In genomic region chr12:10613334-10614055, GRCh38 we compare ENCODE assay signal across 8 cellular contexts. TPM values are rescaled to one million over a fixed set of nuclear protein-coding genes. Genes with fewer than 3 reads are reported as not detected.
DNase-seq lines count a peak whose midpoint lies in the region; ATAC-seq, FAIRE-seq and TF ChIP-seq lines count a peak whose summit lies in the region.

Gene MAGOHB (minus strand): TSS chr12:10613609. CDS start chr12:10613532, 77 bp downstream.

- H3K9me3 Mint-ChIP-seq in natural killer cell: no peaks in the 10 kb centered on the region

- intact Hi-C loops in natural killer cell (cut with micrococcal nuclease): loop anchor here (10.0 kb wide), 1 partner anchor 561 kb away; the partner anchor contains the start of gene SMIM10L1

- H3K36me3 Mint-ChIP-seq in natural killer cell: peaks cover 7% of the 10 kb centered on the region

- peaks cover 38% of the 10 kb centered on the region for H3K79me2 ChIP-seq in Loucy (ENCODE audit: insufficient read depth, low read length)

- peak within 1 kb of the TSS; percentile 96 for H3K4me3 ChIP-seq in Loucy (ENCODE audit: low read length, poor library complexity, severe bottlenecking)

- TF ChIP-seq POLR2A in H54 (IDR thresholded peaks at IDR 0.05; ENCODE audit: low read depth, low read length): peak; percentile 70
- peak; percentile 81 for TF ChIP-seq POLR2A in Raji (IDR thresholded peaks at IDR 0.05; ENCODE audit: insufficient read depth, low read depth, low read length)

- no peaks in the 10 kb centered on the region for H3K9me3 ChIP-seq in Loucy (ENCODE audit: insufficient read depth, low read depth, low read length)

- peak within 1 kb of the TSS; percentile 96 for H3K9ac ChIP-seq in Loucy (ENCODE audit: low read depth, low read length, poor library complexity, severe bottlenecking)

- H4K20me1 ChIP-seq in Loucy (ENCODE audit: insufficient read depth, low read length, poor library complexity, severe bottlenecking): no peaks in the 10 kb centered on the region

- H2AFZ ChIP-seq in Loucy (ENCODE audit: low read length): peak within 1 kb of the TSS; percentile 88

- H3K4me3 Mint-ChIP-seq in natural killer cell: peak within 1 kb of the TSS; percentile 100

- H3K36me3 ChIP-seq in Loucy (ENCODE audit: insufficient read depth, low read length): 0 out of 2 replicates have a peak, but pooled peaks cover 6% of the 10 kb centered on the region

- peaks cover 5 to 6% of the 10 kb centered on the region in 2 donors for H3K27me3 Mint-ChIP-seq in natural killer cell (ENCODE audit: low read depth in 2 of 2)

- TF ChIP-seq CTCF in Loucy (conservative IDR thresholded peaks at IDR 0.05; ENCODE audit: low read length): no peak
- TF ChIP-seq CTCF in natural killer cell (IDR thresholded peaks at IDR 0.05): no peak

- H3K27ac Mint-ChIP-seq in natural killer cell: peak within 1 kb of the TSS; percentile 100

- peak; percentile 94 to 97 (median 96) for ATAC-seq in natural killer cell

- peaks cover 22 to 24% of the 10 kb centered on the region in 2 donors for H3K4me1 Mint-ChIP-seq in natural killer cell

- peak within 1 kb of the TSS; percentile 96 for H3K4me2 ChIP-seq in Loucy (ENCODE audit: low read depth, low read length, poor library complexity, severe bottlenecking)

- DNase-seq in EL: peak; percentile 96
- peak; percentile 67 for DNase-seq in H54 (ENCODE audit: insufficient read length, low spot score)
- peak; percentile 98 for DNase-seq in activated T-helper 9 cell treated with anti-CD3 and anti-CD28 coated beads, Interleukin-2, amount 50 U/mL, for 16 hours (ENCODE audit: low read depth)
- DNase-seq in fibroblast of peridontal ligament (ENCODE audit: extremely low read depth): peak; percentile 97
- peak; percentile 99 for DNase-seq in natural killer cell
- peak; percentile 96 for DNase-seq in stimulated activated naive CD4-positive, alpha-beta T cell treated with Interleukin-2 at 50 U/mL for 16 hours (lab: John Stamatoyannopoulos, UW)

- H3K4me1 ChIP-seq in Loucy (ENCODE audit: insufficient read depth, low read length, poor library complexity, severe bottlenecking): peaks cover 10% of the 10 kb centered on the region

- no peaks in the 10 kb centered on the region for H3K27me3 ChIP-seq in Loucy (ENCODE audit: insufficient read depth, low read length, poor library complexity, severe bottlenecking)

- no peaks in the 10 kb centered on the region for H3K9me2 ChIP-seq in Loucy (replicated peaks; ENCODE audit: low read depth, low read length)

- FAIRE-seq in H54 (lab: Jason Lieb, UNC): peak; percentile 96

- no peaks in the 10 kb centered on the region for H3F3A ChIP-seq in Loucy (ENCODE audit: low read depth)

RNA-seq across cellular contexts. Expression of gene MAGOHB, which starts in this region (rescaled TPM):
- total RNA-seq in natural killer cell: 10 to 100 TPM; 13.0 to 16.3 (median 13.1) TPM

Comparison
In these comparisons a context has a peak if more than half of its experiments do, and no peak if none do; other contexts are left out.
1. Peak in every context shown above with its lines: DNase-seq, ATAC-seq and H3K4me3 ChIP-seq.